In the genomic region with DNA sequence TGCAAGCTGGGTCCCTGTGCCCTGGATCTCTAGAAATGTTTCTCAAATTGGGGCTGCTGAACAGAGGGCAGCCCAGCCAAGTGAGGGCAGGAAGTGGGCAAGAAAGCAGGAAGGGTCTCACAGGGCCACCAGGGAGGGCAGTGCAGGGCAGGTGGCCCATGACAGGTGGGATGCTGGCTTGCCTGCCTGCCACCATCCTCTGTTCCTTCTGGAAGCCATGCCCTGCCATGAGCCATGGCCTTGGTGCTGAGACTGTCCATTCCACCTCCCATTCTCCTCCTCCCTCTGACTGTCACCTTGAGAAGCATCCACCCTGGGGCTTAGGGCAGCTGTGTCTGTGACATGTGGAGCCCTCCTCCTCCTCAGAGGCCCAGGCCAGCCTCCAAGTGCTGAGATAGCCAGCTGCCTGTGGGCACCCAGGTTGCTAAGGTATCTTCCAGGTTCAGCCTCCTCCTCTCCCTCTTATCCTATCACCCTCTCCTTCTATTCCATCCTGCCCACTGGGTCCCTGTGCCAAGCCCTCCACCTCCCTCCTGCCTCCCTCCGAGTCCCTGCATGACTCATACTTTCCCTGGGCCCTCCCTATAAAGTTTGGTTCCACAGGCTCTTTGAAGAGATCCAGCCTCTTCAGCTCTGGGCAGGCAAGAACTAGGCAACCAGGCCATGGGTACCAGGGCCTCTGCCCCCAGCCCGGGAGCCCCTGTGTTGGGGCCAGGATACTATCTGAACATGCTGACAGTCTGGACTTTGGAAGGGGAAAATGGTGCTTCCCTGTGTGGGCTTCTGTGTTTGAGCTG, we compare ENCODE assay signal across 8 cellular contexts. TPM values are rescaled to one million over a fixed set of nuclear protein-coding genes. Genes with fewer than 3 reads are reported as not detected.
A peak's percentile ranks its signal among the peaks of the same experiment; 100 is the strongest.
DNase-seq lines count a peak whose midpoint lies in the region; ATAC-seq and TF ChIP-seq lines count a peak whose summit lies in the region.

No MANE protein-coding gene starts in this region.

- H3K9ac ChIP-seq in HCT116 (ENCODE audit: low read length): peak overlapping the region; percentile 74

- no peak overlapping the region for H2AFZ ChIP-seq in HCT116 (ENCODE audit: low read depth, low read length, poor library complexity, severe bottlenecking)

- DNase-seq in HCT116 (ENCODE audit: low read depth, low spot score) (peak; percentile 79), WTC11 (ENCODE audit: low spot score) (no peak), natural killer cell (no peak), nephron progenitor cell (no peak), NCI-H146 treated with DMSO at 0.1 percent for 48 hours (lab: John Stamatoyannopoulos, UW; ENCODE audit: unreplicated experiment) (no peak)
- no peak for DNase-seq in effector memory CD8-positive, alpha-beta T cell

- H3K4me1 ChIP-seq in HCT116 (ENCODE audit: control insufficient read depth in 1 of 2, insufficient read depth in 2 of 2, low read length in 2 of 2): peaks cover 58 to 83% of the 10 kb centered on the region in 2 experiments

- intact Hi-C loops in HCT116 (cut with micrococcal nuclease) (loop anchor here (5.0 kb wide), 1 partner anchor 75 kb away; no protein-coding TSS in a partner anchor), natural killer cell (cut with micrococcal nuclease) (loop anchor here (2.0 kb wide), 2 partner anchors 45 to 79 kb away; partner anchors contain the start of gene PSAP)

- TF ChIP-seq CTCF in HCT116 (IDR thresholded peaks at IDR 0.05 in 2 of 3, conservative IDR thresholded peaks at IDR 0.05 in 1 of 3; ENCODE audit: borderline replicate concordance in 1 of 3, insufficient read depth in 1 of 3, low read depth in 2 of 3, low read length in 2 of 3) (no peak), WTC11 (IDR thresholded peaks at IDR 0.05) (no peak), natural killer cell (IDR thresholded peaks at IDR 0.05) (no peak), nephron progenitor cell (IDR thresholded peaks at IDR 0.05) (no peak)

- H4K20me1 ChIP-seq in HCT116 (ENCODE audit: insufficient read depth): no peaks in the 10 kb centered on the region

- no peaks in the 10 kb centered on the region for H3K9me3 Mint-ChIP-seq in WTC11
- no peaks in the 10 kb centered on the region for H3K9me3 Mint-ChIP-seq in effector memory CD8-positive, alpha-beta T cell
- no peaks in the 10 kb centered on the region for H3K9me3 Mint-ChIP-seq in natural killer cell
- H3K9me3 Mint-ChIP-seq in nephron progenitor cell: no peaks in the 10 kb centered on the region

- H3K4me3 ChIP-seq in HCT116 (replicated peaks in 1 of 2; ENCODE audit: low read depth in 1 of 2, low read length in 2 of 2): peak overlapping the region; percentile 61 to 79

- BruUV-seq in HCT116 (replicated peaks; lab: Mats Ljungman, UMichigan): no TSS peak

- RAD21 ChIA-PET in HCT116 (lab: Charles Lee; ENCODE audit: low non-redundant PET in 1 of 2, low total read pairs in 2 of 2, uncharacterized antibody in 2 of 2, unreplicated experiment in 2 of 2): interaction anchor here (1.6 to 1.9 kb wide), 2 partner anchors 64 to 75 kb away, joined by 6 read pairs; no protein-coding TSS in a partner anchor

- POLR2A ChIA-PET in HCT116 (lab: Charles Lee): no interaction called here
- POLR2A ChIA-PET in WTC11 (lab: Charles Lee): no interaction called here

- 0 out of 2 replicates have a peak overlapping the region, but pooled peaks have one; percentile 66 for H3K4me3 Mint-ChIP-seq in WTC11
- H3K4me3 Mint-ChIP-seq in effector memory CD8-positive, alpha-beta T cell: peak overlapping the region; percentile 96 to 97
- peak overlapping the region; percentile 85 for H3K4me3 Mint-ChIP-seq in natural killer cell
- no peak overlapping the region for H3K4me3 Mint-ChIP-seq in nephron progenitor cell

- H3K79me2 ChIP-seq in HCT116 (ENCODE audit: insufficient read depth, low read length): no peaks in the 10 kb centered on the region

- H3K27ac ChIP-seq in HCT116 (ENCODE audit: low read depth, low read length): peak overlapping the region; percentile 63

- peak; percentile 58 for ATAC-seq in HCT116
- ATAC-seq in WTC11: no peak
- ATAC-seq in effector memory CD8-positive, alpha-beta T cell (replicated peaks): no peak
- no peak for ATAC-seq in natural killer cell
- no peak for ATAC-seq in GM19023 (IDR thresholded peaks at IDR 0.05; ENCODE audit: unreplicated experiment)
- ATAC-seq in GM18520 (IDR thresholded peaks at IDR 0.05; ENCODE audit: unreplicated experiment): no peak

- no peaks in the 10 kb centered on the region for H3K9me3 ChIP-seq in HCT116 (ENCODE audit: control insufficient read depth in 1 of 2, insufficient read depth in 1 of 2, low read depth in 1 of 2, low read length in 2 of 2)

- H3K9me2 ChIP-seq in HCT116 (ENCODE audit: insufficient read depth): no peaks in the 10 kb centered on the region

- H3K27me3 Mint-ChIP-seq in WTC11 (ENCODE audit: low read depth) (peaks cover 29% of the 10 kb centered on the region), natural killer cell (ENCODE audit: low read depth in 2 of 2) (no peaks in the 10 kb centered on the region), nephron progenitor cell (ENCODE audit: low read depth, poor library complexity) (peaks cover 30% of the 10 kb centered on the region)
- no peaks in the 10 kb centered on the region for H3K27me3 Mint-ChIP-seq in effector memory CD8-positive, alpha-beta T cell

- no peaks in the 10 kb centered on the region for H3K27me3 ChIP-seq in HCT116 (ENCODE audit: insufficient read depth, low read length)

- CTCF ChIA-PET in HCT116 (lab: Charles Lee) (interaction anchor here (0.9 to 3.8 kb wide), 3 partner anchors 57 to 75 kb away, joined by 3 to 14 read pairs (median 4); no protein-coding TSS in a partner anchor), WTC11 (lab: Charles Lee) (interaction anchor here (0.6 to 3.0 kb wide), 15 partner anchors 9 to 277 kb away, joined by 3 to 22 read pairs (median 6); no protein-coding TSS in a partner anchor)

- TF ChIP-seq RAD21 in HCT116 (IDR thresholded peaks at IDR 0.05; ENCODE audit: low read depth): no peak

- no peak overlapping the region for H3K27ac Mint-ChIP-seq in WTC11
- peak overlapping the region; percentile 96 to 97 for H3K27ac Mint-ChIP-seq in effector memory CD8-positive, alpha-beta T cell
- peak overlapping the region; percentile 98 for H3K27ac Mint-ChIP-seq in natural killer cell
- no peak overlapping the region for H3K27ac Mint-ChIP-seq in nephron progenitor cell

- H3K36me3 Mint-ChIP-seq in WTC11 (no peaks in the 10 kb centered on the region), natural killer cell (no peaks in the 10 kb centered on the region), nephron progenitor cell (ENCODE audit: low read depth) (no peaks in the 10 kb centered on the region)
- peaks cover 44% of the 10 kb centered on the region for H3K36me3 Mint-ChIP-seq in effector memory CD8-positive, alpha-beta T cell (ENCODE audit: insufficient read depth)

- H3K4me1 Mint-ChIP-seq in WTC11: peaks cover 6% of the 10 kb centered on the region
- peaks cover 75% of the 10 kb centered on the region in 2 donors for H3K4me1 Mint-ChIP-seq in effector memory CD8-positive, alpha-beta T cell (ENCODE audit: low read depth in 2 of 2)
- H3K4me1 Mint-ChIP-seq in natural killer cell: peaks cover 66 to 84% of the 10 kb centered on the region in 2 donors
- H3K4me1 Mint-ChIP-seq in nephron progenitor cell: peaks cover 32% of the 10 kb centered on the region

- no peak for TF ChIP-seq POLR2A in HCT116 (IDR thresholded peaks at IDR 0.05; ENCODE audit: borderline replicate concordance, extremely low read depth, insufficient read depth, insufficient read length)

- H3K36me3 ChIP-seq in HCT116 (ENCODE audit: control insufficient read depth in 1 of 2, insufficient read depth in 2 of 2, low read length in 2 of 2): no peaks in the 10 kb centered on the region

- peak overlapping the region; percentile 99 for H3K4me2 ChIP-seq in HCT116 (ENCODE audit: low read length)

TF ChIP-seq in HCT116, 20 proteins besides CTCF, POLR2A, EP300 and RAD21:
- TF ChIP-seq POLR2AphosphoS5 (IDR thresholded peaks at IDR 0.05; ENCODE audit: low read depth, low read length) (peak; percentile 40; the same call in 1 of the 2 replicates), EGR1 (IDR thresholded peaks at IDR 0.05; ENCODE audit: low read depth) (no peak), TCF7L2 (IDR thresholded peaks at IDR 0.05; ENCODE audit: borderline replicate concordance, extremely low read depth, insufficient read depth, insufficient read length) (peak; percentile 61)

TF ChIP-seq in WTC11, 78 proteins besides CTCF, POLR2A, EP300 and RAD21 (continues in another document):
- TF ChIP-seq RORB (CRISPR knock-in tag; IDR thresholded peaks at IDR 0.05) (no peak), ARID4B (CRISPR knock-in tag; IDR thresholded peaks at IDR 0.05; ENCODE audit: borderline replicate concordance) (no peak)

RNA-seq across cellular contexts. Expression of gene VSIR, which starts 1.3 kb away (rescaled TPM):
- total RNA-seq in HCT116 (2021; ENCODE audit: unreplicated experiment): 18.5 TPM
- polyA plus RNA-seq in HCT116 (2012): 13.5 and 14.9 TPM in 2 replicates
- 0.74 to 1.3 TPM (median 0.78 TPM) in 3 replicates for total RNA-seq in WTC11 (2021)
- total RNA-seq in natural killer cell: 100 to 1,000 TPM; 134 to 193 (median 178) TPM

RNA-seq across cellular contexts. Expression of gene C10orf105, which starts 52.4 kb away (rescaled TPM):
- total RNA-seq in HCT116 (2021; ENCODE audit: unreplicated experiment) (not detected), WTC11 (2021) (0.48 to 0.99 TPM (median 0.85 TPM) in 3 replicates), natural killer cell (under 1 TPM; 0.14 to 0.52 (median 0.40) TPM)
- polyA plus RNA-seq in HCT116 (2012): 0.04 TPM in 1 of 2 replicates, not detected in the other

Comparison
In these comparisons a context has a peak if more than half of its experiments do, and no peak if none do; other contexts are left out.
1. H3K27ac Mint-ChIP-seq: peak in effector memory CD8-positive, alpha-beta T cell (2 of 2) and natural killer cell (2 of 2); none in WTC11 (single experiment) and nephron progenitor cell (single experiment).